12 cellular contexts compared by ENCODE assay signal in the genomic region with DNA sequence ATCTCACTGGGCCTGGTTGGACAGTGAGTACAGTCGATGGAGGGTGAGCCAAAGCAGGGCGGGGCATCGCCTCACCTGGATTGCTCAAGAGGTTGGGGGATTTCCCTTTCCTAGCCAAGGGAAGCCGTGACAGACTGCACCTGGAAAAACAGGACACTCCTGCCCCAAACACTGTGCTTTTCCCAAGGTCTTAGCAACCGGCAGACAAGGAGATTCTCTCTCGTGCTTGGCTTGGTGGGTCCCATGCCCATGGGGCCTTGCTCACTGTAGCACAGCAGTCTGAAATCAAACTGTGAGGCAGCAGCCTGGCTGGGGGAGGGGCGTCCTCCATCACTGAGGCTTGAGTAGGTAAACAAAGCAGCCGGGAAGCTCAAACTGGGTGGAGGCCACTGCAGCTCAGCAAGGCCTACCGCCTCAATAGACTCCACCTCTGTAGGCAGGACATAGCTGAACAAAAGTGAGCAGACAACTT. TPM values are rescaled to one million over a fixed set of nuclear protein-coding genes. Genes with fewer than 3 reads are reported as not detected.
DNase-seq lines count a peak whose midpoint lies in the region; ATAC-seq and TF ChIP-seq lines count a peak whose summit lies in the region.
"Had no signal": no experiment of that assay in that cellular context is flagged by ENCODE, and none has a peak within 500 bp of the region (broad histone marks: within the 10 kb centered on the region; RNA-seq: fewer than 3 reads in every experiment).

No MANE protein-coding gene starts in this region.

- H3K9me3 Mint-ChIP-seq in naive thymus-derived CD8-positive, alpha-beta T cell = peaks cover 0 to 6% (median 0%) of the 10 kb centered on the region in 9 donors
- H3K9me3 Mint-ChIP-seq: activated naive CD8-positive, alpha-beta T cell treated with anti-CD3 and anti-CD28 coated beads, Interleukin-2, amount 50 U/mL, for 24 hours had no signal

- H3K4me3 ChIP-seq in mammary epithelial cell (replicated peaks in 1 of 3; ENCODE audit: insufficient read depth in 1 of 3, low read depth in 2 of 3, low read length in 3 of 3) = peak overlapping the region in 1 of 3 experiments; percentile 27

- H3K4me2 ChIP-seq in mammary epithelial cell (ENCODE audit: insufficient read depth, low read depth, low read length) = peak overlapping the region; percentile 56

- POLR2A ChIA-PET in naive thymus-derived CD8-positive, alpha-beta T cell (lab: Charles Lee) = interaction anchor here (0.9 to 1.6 kb wide), 7 partner anchors 11 to 689 kb away, joined by 3 to 13 read pairs (median 4); a partner anchor contains a TSS

- H3K4me1 Mint-ChIP-seq in naive thymus-derived CD8-positive, alpha-beta T cell = peaks cover 36 to 45% (median 41%) of the 10 kb centered on the region in 4 donors

- no peaks in the 10 kb centered on the region for H3K9me3 ChIP-seq in KOPT-K1 (ENCODE audit: insufficient read depth, low read length, poor library complexity, severe bottlenecking)
- no peaks in the 10 kb centered on the region for H3K9me3 ChIP-seq in mammary epithelial cell (replicated peaks; ENCODE audit: insufficient read depth, low read length)

- no peaks in the 10 kb centered on the region for H3K27me3 ChIP-seq in mammary epithelial cell (ENCODE audit: insufficient read depth, low read length)

- peak; percentile 40 to 54 for ATAC-seq in naive thymus-derived CD8-positive, alpha-beta T cell
- ATAC-seq in GM18511 (IDR thresholded peaks at IDR 0.05; ENCODE audit: unreplicated experiment) = no peak
- no peak for ATAC-seq in GM19395 (IDR thresholded peaks at IDR 0.05; ENCODE audit: unreplicated experiment)

- no peaks in the 10 kb centered on the region for H3K79me2 ChIP-seq in mammary epithelial cell (ENCODE audit: insufficient read depth, low read length)

- H2AFZ ChIP-seq in mammary epithelial cell (ENCODE audit: low read depth, low read length) = peak overlapping the region; percentile 88

- dilution Hi-C loops in mammary epithelial cell (cut with HindIII; ENCODE audit: low sequenced_read_pairs) = no loop called here

- H3K36me3 ChIP-seq in KOPT-K1 (ENCODE audit: insufficient read depth, low read length) = no peaks in the 10 kb centered on the region
- no peaks in the 10 kb centered on the region for H3K36me3 ChIP-seq in mammary epithelial cell (ENCODE audit: insufficient read depth, low read length)

- peaks cover 0 to 12% (median 7%) of the 10 kb centered on the region in 3 donors for H3K36me3 Mint-ChIP-seq in naive thymus-derived CD8-positive, alpha-beta T cell

- BruUV-seq in mammary epithelial cell (replicated peaks; lab: Mats Ljungman, UMichigan) = no TSS peak

- CTCF ChIA-PET in mammary epithelial cell (lab: Charles Lee; ENCODE audit: low non-redundant PET) = no interaction called here

- H3K4me1 ChIP-seq in mammary epithelial cell (ENCODE audit: insufficient read depth, low read length) = peaks cover 12% of the 10 kb centered on the region

- no peaks in the 10 kb centered on the region for H4K20me1 ChIP-seq in mammary epithelial cell (ENCODE audit: insufficient read depth, low read length)

- DNase-seq in NCI-H187 (lab: John Stamatoyannopoulos, UW) (peak; percentile 68 to 92), NCI-H187 treated with DMSO at 0.1 percent for 48 hours (lab: John Stamatoyannopoulos, UW) (no peak), mammary epithelial cell (peak; percentile 90), C1 segment of cervical spinal cord (lab: John Stamatoyannopoulos, UW) (no peak)
- DNase-seq in naive thymus-derived CD8-positive, alpha-beta T cell = peak in 7 of 10 donors; percentile 6 to 79 (median 30)
- DNase-seq: activated naive CD8-positive, alpha-beta T cell treated with anti-CD3 and anti-CD28 coated beads, Interleukin-2, amount 50 U/mL, for 24 hours; dermis blood vessel endothelial cell; glutamatergic neuron; NCI-H2081 had no signal

- peak overlapping the region in 9 of 10 donors; percentile 16 to 81 (median 64) for H3K4me3 Mint-ChIP-seq in naive thymus-derived CD8-positive, alpha-beta T cell
- H3K4me3 Mint-ChIP-seq: activated naive CD8-positive, alpha-beta T cell treated with anti-CD3 and anti-CD28 coated beads, Interleukin-2, amount 50 U/mL, for 24 hours had no signal

- H3K27ac Mint-ChIP-seq in naive thymus-derived CD8-positive, alpha-beta T cell = peak overlapping the region; percentile 82 to 96 (median 90)
- H3K27ac Mint-ChIP-seq: activated naive CD8-positive, alpha-beta T cell treated with anti-CD3 and anti-CD28 coated beads, Interleukin-2, amount 50 U/mL, for 24 hours had no signal

- in situ Hi-C loops in mammary epithelial cell (cut with MboI; ENCODE audit: low sequenced_read_pairs in 2 of 2) = no loop called here

- no peak for TF ChIP-seq CTCF in mammary epithelial cell (conservative IDR thresholded peaks at IDR 0.05 in 1 of 2, IDR thresholded peaks at IDR 0.05 in 1 of 2; ENCODE audit: extremely low read depth in 1 of 2, insufficient read depth in 1 of 2, low read depth in 1 of 2, low read length in 2 of 2)

- H3K27ac ChIP-seq in KOPT-K1 (ENCODE audit: low read depth, low read length, poor library complexity, severe bottlenecking) = peak overlapping the region; percentile 34
- peak overlapping the region; percentile 47 for H3K27ac ChIP-seq in mammary epithelial cell (ENCODE audit: insufficient read depth, low read depth, low read length)

- no peaks in the 10 kb centered on the region for H3K27me3 Mint-ChIP-seq in naive thymus-derived CD8-positive, alpha-beta T cell
- H3K27me3 Mint-ChIP-seq: activated naive CD8-positive, alpha-beta T cell treated with anti-CD3 and anti-CD28 coated beads, Interleukin-2, amount 50 U/mL, for 24 hours had no signal

- H3K9ac ChIP-seq in mammary epithelial cell (ENCODE audit: insufficient read depth, low read length) = peak overlapping the region; percentile 42

- WGBS in mammary epithelial cell (ENCODE audit: low coverage, missing lambda C conversion rate) = 8% methylated on average over 9 of the region's 9 CpGs

- intact Hi-C loops in mammary epithelial cell (cut with micrococcal nuclease) = no loop called here

RNA-seq across cellular contexts. Expression of a gene that starts 11.3 kb away (rescaled TPM):
- not detected for total RNA-seq in mammary epithelial cell
- polyA plus RNA-seq in mammary epithelial cell = not detected
- polyA minus RNA-seq in mammary epithelial cell = not detected
- under 1 TPM in 1 of 2 experiments, not detected in 1; 0.68 TPM for total RNA-seq in naive thymus-derived CD8-positive, alpha-beta T cell
- not detected for polyA plus RNA-seq in naive thymus-derived CD8-positive, alpha-beta T cell
- total RNA-seq: dermis blood vessel endothelial cell had no signal

RNA-seq across cellular contexts. Expression of a gene that starts 12.1 kb away (rescaled TPM):
- total RNA-seq in mammary epithelial cell = 10 to 100 TPM; 17.7 to 18.3 TPM
- 18.5 TPM for polyA plus RNA-seq in mammary epithelial cell
- polyA minus RNA-seq in mammary epithelial cell = 15.7 TPM
- 10 to 100 TPM; 35.8 to 43.2 TPM for total RNA-seq in naive thymus-derived CD8-positive, alpha-beta T cell
- polyA plus RNA-seq in naive thymus-derived CD8-positive, alpha-beta T cell = 10 to 100 TPM; 69.1 to 92.8 (median 86.1) TPM

Comparison
In these comparisons a context has a peak if more than half of its experiments do, and no peak if none do; other contexts are left out.
1. DNase-seq: peak in NCI-H187 (2 of 2), mammary epithelial cell (single experiment) and naive thymus-derived CD8-positive, alpha-beta T cell (7 of 10); none in NCI-H187 treated with DMSO at 0.1 percent for 48 hours (single experiment) and C1 segment of cervical spinal cord (0 of 14).
2. ATAC-seq: peak in naive thymus-derived CD8-positive, alpha-beta T cell (2 of 2); none in GM18511 (single experiment) and GM19395 (single experiment).